ENCODE assay signal across 28 cellular contexts in genomic region chr12:67543371-67543770, GRCh38.
"Had no signal": no experiment of that assay in that cellular context is flagged by ENCODE, and none has a peak within 500 bp of the region (broad histone marks: within the 10 kb centered on the region; RNA-seq: fewer than 3 reads in every experiment).

No MANE protein-coding gene starts in this region.

- H3K4me3 Mint-ChIP-seq: natural killer cell; nephron progenitor cell; neural progenitor cell; stimulated activated naive B cell treated with anti-CD40 and anti-IgM and Interleukin-4, amounts not matched to agents 10 μg/mL and 1 μg/mL and 100 μg/mL, for 72 hours had no signal

- FAIRE-seq: kidney had no signal

- H3K27ac ChIP-seq: left lung, lower lobe of right lung, neural progenitor cell, neutrophil, right atrium auricular region, skin epidermis, stomach, testis, thyroid gland, transverse colon, upper lobe of left lung, vagina had no signal

- H3K4me2 ChIP-seq: neural progenitor cell had no signal

- H3K9me3 ChIP-seq: left lung, lower lobe of right lung, neutrophil, right atrium auricular region, stomach, testis, thyroid gland, transverse colon, upper lobe of left lung, vagina had no signal

- H3K27ac Mint-ChIP-seq: natural killer cell; nephron progenitor cell; neural progenitor cell; progenitor cell of endocrine pancreas; stimulated activated naive B cell treated with anti-CD40 and anti-IgM and Interleukin-4, amounts not matched to agents 10 μg/mL and 1 μg/mL and 100 μg/mL, for 72 hours had no signal

- ATAC-seq: left colon; left lung; lower lobe of right lung; natural killer cell; sciatic nerve; stimulated activated naive B cell treated with anti-CD40 and anti-IgM and Interleukin-4, amounts not matched to agents 10 μg/mL and 1 μg/mL and 100 μg/mL, for 72 hours; stimulated activated naive CD8-positive, alpha-beta T cell treated with anti-CD3 and anti-CD28 coated beads, Interleukin-15, Interleukin-2, amounts not matched to agents 100 U/mL and 50 U/mL, for 24 hours had no signal

- H3K36me3 Mint-ChIP-seq: natural killer cell; neural progenitor cell; stimulated activated naive B cell treated with anti-CD40 and anti-IgM and Interleukin-4, amounts not matched to agents 10 μg/mL and 1 μg/mL and 100 μg/mL, for 72 hours had no signal

- H3K9ac ChIP-seq: neural progenitor cell had no signal

- H3K4me1 ChIP-seq: left lung, lower lobe of right lung, right atrium auricular region, testis, thyroid gland, transverse colon, upper lobe of left lung, vagina had no signal

- H3K27me3 ChIP-seq: left lung, neural progenitor cell, neutrophil, right atrium auricular region, stomach, testis, thyroid gland, transverse colon, upper lobe of left lung, vagina had no signal

- H3K9me3 Mint-ChIP-seq: natural killer cell; nephron progenitor cell; neural progenitor cell; stimulated activated naive B cell treated with anti-CD40 and anti-IgM and Interleukin-4, amounts not matched to agents 10 μg/mL and 1 μg/mL and 100 μg/mL, for 72 hours had no signal

- H2AFZ ChIP-seq: neural progenitor cell had no signal

- H3K4me3 ChIP-seq: left lung, lower lobe of right lung, neural progenitor cell, right atrium auricular region, skin epidermis, stomach, testis, thyroid gland, transverse colon, upper lobe of left lung, vagina had no signal

- H3K36me3 ChIP-seq: left lung, lower lobe of right lung, neural progenitor cell, neutrophil, right atrium auricular region, stomach, thyroid gland, transverse colon, upper lobe of left lung, vagina had no signal

- H3K4me1 Mint-ChIP-seq: nephron progenitor cell had no signal

- DNase-seq: hippocampal formation; kidney; left colon; left lung; lower lobe of right lung; mammary epithelial cell; mesenchymal stem cell; natural killer cell; nephron progenitor cell; occipital lobe; stimulated activated CD4-positive, alpha-beta T cell treated with anti-CD3 and anti-CD28 coated beads, Interleukin-12 subunit alpha, Interleukin-12 subunit beta, amount 100 ng/mL, for 4 hours; stimulated activated CD4-positive, alpha-beta T cell treated with anti-CD3 and anti-CD28 coated beads, Interleukin-15, amount 100 ng/mL, for 24 hours; stimulated activated CD4-positive, alpha-beta T cell treated with anti-CD3 and anti-CD28 coated beads, Interleukin-2, amount 100 ng/mL, for 24 hours; stimulated activated CD4-positive, alpha-beta T cell treated with anti-CD3 and anti-CD28 coated beads, Interleukin-4, amount 100 ng/mL, for 1 hour; stimulated activated naive B cell treated with anti-CD40 and anti-IgM and Interleukin-4, amounts not matched to agents 10 μg/mL and 1 μg/mL and 100 μg/mL, for 72 hours; stimulated activated naive CD8-positive, alpha-beta T cell treated with anti-CD3 and anti-CD28 coated beads, Interleukin-15, Interleukin-2, amounts not matched to agents 100 U/mL and 50 U/mL, for 24 hours; stomach; testis; thyroid gland; transverse colon; upper lobe of left lung had no signal
